38 cellular contexts compared by ENCODE assay signal in the genomic region with DNA sequence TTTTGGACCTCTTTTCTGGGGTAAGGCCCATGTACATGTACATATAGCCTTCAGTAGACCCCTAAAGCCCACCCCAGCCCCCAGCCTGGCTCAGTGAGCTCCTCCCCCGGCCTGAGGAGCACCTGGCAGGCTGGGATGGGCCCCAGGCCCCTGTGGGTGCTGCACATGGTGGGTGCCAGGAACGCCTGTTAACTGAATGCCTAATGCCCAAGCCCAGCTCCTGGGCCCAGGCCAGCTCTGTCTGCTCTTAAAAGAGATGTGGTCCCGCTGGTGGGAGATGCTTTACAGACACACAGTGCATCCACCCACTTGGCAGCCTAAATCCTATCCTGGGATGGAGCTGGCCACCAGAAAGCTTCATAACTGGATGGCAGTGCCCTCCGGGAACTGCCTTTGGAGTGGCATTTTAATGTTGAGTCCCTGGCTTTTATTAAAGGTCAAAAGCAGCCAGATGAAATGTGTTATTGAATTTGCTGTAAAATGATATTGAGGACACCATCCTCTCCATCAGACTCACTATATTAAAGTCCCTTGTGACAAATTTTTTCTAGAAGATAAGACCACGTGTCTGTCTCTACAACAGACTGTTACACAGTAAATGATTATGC. TPM values are rescaled to one million over a fixed set of nuclear protein-coding genes. Genes with fewer than 3 reads are reported as not detected.
"Had no signal": no experiment of that assay in that cellular context is flagged by ENCODE, and none has a peak within 500 bp of the region (broad histone marks: within the 10 kb centered on the region; RNA-seq: fewer than 3 reads in every experiment).

No MANE protein-coding gene starts in this region.

- H3K4me1 Mint-ChIP-seq: brain had no signal

- H3K9me3 ChIP-seq: MG63 had no signal

- H3K36me3 Mint-ChIP-seq: activated naive CD8-positive, alpha-beta T cell had no signal

- H3K36me3 ChIP-seq: MG63, SJCRH30 had no signal

- H3K27ac Mint-ChIP-seq: activated B cell treated with CpG ODN at 0.5 μM for 24 hours; activated CD8-positive, alpha-beta T cell treated with anti-CD3 and anti-CD28 coated beads for 36 hours; activated naive CD8-positive, alpha-beta T cell; activated naive CD8-positive, alpha-beta T cell treated with anti-CD3 and anti-CD28 coated beads, Interleukin-2, amount 50 U/mL, for 24 hours; activated T-helper 2 cell treated with anti-CD3 and anti-CD28 coated beads, Interferon-gamma antibody, Interleukin-2, Interleukin-4, amounts not matched to agents 10 μg/mL and 5 μg/mL and 100 μg/mL, durations not matched to agents 14 hours and 24 hours and 36 hours; brain had no signal

- H3K4me3 ChIP-seq: MG63, SJCRH30, SK-N-MC had no signal

- H3K27me3 Mint-ChIP-seq: activated B cell treated with CpG ODN at 0.5 μM for 24 hours; activated CD8-positive, alpha-beta T cell treated with anti-CD3 and anti-CD28 coated beads for 36 hours; activated naive CD8-positive, alpha-beta T cell; activated naive CD8-positive, alpha-beta T cell treated with anti-CD3 and anti-CD28 coated beads, Interleukin-2, amount 50 U/mL, for 24 hours; brain had no signal

- H3K27me3 ChIP-seq: MG63, SJCRH30 had no signal

- ATAC-seq: activated CD8-positive, alpha-beta T cell treated with anti-CD3 and anti-CD28 coated beads for 36 hours; activated naive CD8-positive, alpha-beta T cell treated with anti-CD3 and anti-CD28 coated beads, Interleukin-2, amount 50 U/mL, for 24 hours; Panc1 had no signal

- H3K4me1 ChIP-seq: SJCRH30 had no signal

- H3K4me3 Mint-ChIP-seq: activated B cell treated with CpG ODN at 0.5 μM for 24 hours; activated CD8-positive, alpha-beta T cell treated with anti-CD3 and anti-CD28 coated beads for 36 hours; activated naive CD8-positive, alpha-beta T cell; activated naive CD8-positive, alpha-beta T cell treated with anti-CD3 and anti-CD28 coated beads, Interleukin-2, amount 50 U/mL, for 24 hours; brain had no signal

- H3K27ac ChIP-seq: SJCRH30, SK-N-MC, VCaP had no signal

- DNase-seq: activated B cell treated with CpG ODN at 0.5 μM for 24 hours; activated CD4-positive, alpha-beta T cell treated with anti-CD3 and anti-CD28 coated beads for 4 hours; activated CD4-positive, alpha-beta T cell treated with anti-CD3 and anti-CD28 coated beads, Interleukin-2, amount 50 U/mL, for 1 hour; activated CD4-positive, CD25-positive, alpha-beta regulatory T cell treated with anti-CD3 and anti-CD28 coated beads, Interleukin-2, amount 50 U/mL, for 72 hours; activated CD8-positive, alpha-beta T cell treated with anti-CD3 and anti-CD28 coated beads for 36 hours; activated gamma-delta T cell; activated naive CD4-positive, alpha-beta T cell treated with Interleukin-2 at 50 U/mL for 16 hours; activated naive CD8-positive, alpha-beta T cell treated with anti-CD3 and anti-CD28 coated beads, Interleukin-2, amount 50 U/mL, for 24 hours; activated T-cell treated with anti-CD3 and anti-CD28 coated beads, Interleukin-2, amount 50 U/mL, for 1 hour; anterior cingulate cortex; central memory CD4-positive, alpha-beta T cell; Karpas-422; KBM-7; MG63; NCI-H1048; NCI-H1105 treated with DMSO at 0.1 percent for 48 hours; NCI-H1436; NCI-H1694; NCI-H1930; NCI-H2081 treated with DMSO at 0.1 percent for 48 hours; NCI-H226; NCI-H446 treated with DMSO at 0.1 percent for 48 hours; NCI-H524 treated with DMSO at 0.1 percent for 48 hours; SHP77; SJCRH30; SW 1271; T-helper 1 cell; T-helper 2 cell; T-helper 9 cell had no signal

- H3K9me3 Mint-ChIP-seq: activated B cell treated with CpG ODN at 0.5 μM for 24 hours; activated CD8-positive, alpha-beta T cell treated with anti-CD3 and anti-CD28 coated beads for 36 hours; activated naive CD8-positive, alpha-beta T cell treated with anti-CD3 and anti-CD28 coated beads, Interleukin-2, amount 50 U/mL, for 24 hours; activated T-helper 2 cell treated with anti-CD3 and anti-CD28 coated beads, Interferon-gamma antibody, Interleukin-2, Interleukin-4, amounts not matched to agents 10 μg/mL and 5 μg/mL and 100 μg/mL, durations not matched to agents 14 hours and 24 hours and 36 hours had no signal

RNA-seq across cellular contexts. Expression of gene OXER1, which starts 7.7 kb away (rescaled TPM):
- total RNA-seq: activated CD8-positive, alpha-beta memory T cell treated with anti-CD3 and anti-CD28 coated beads for 36 hours; bronchial epithelial cell; RPMI7951 had no signal

RNA-seq across cellular contexts. Expression of gene HAAO, which starts 20.7 kb away (rescaled TPM):
- total RNA-seq: bronchial epithelial cell, RPMI7951 had no signal
